Comparison of ENCODE assay signal across 1 cellular context in genomic region chr14:30848449-30849240, GRCh38.
TF ChIP-seq lines count a peak whose summit lies in the region.

No MANE protein-coding gene starts in this region.

TF ChIP-seq in HepG2, 621 proteins besides CTCF, POLR2A, EP300 and RAD21 (continued from another document and continues in another):
- TF ChIP-seq ARID5B (CRISPR knock-in tag; IDR thresholded peaks at IDR 0.05), result peak; percentile 40; the same call in 1 of the 2 replicates
- TF ChIP-seq TEAD3 (CRISPR knock-in tag; optimal IDR thresholded peaks at IDR 0.05; ENCODE audit: borderline replicate concordance), result peak; percentile 15
- TF ChIP-seq TCF7L2 (IDR thresholded peaks at IDR 0.05; ENCODE audit: low read depth, low read length), result no peak
- TF ChIP-seq ZNF761 (CRISPR knock-in tag; conservative IDR thresholded peaks at IDR 0.05), result no peak
- no peak for TF ChIP-seq DR1 (CRISPR knock-in tag; IDR thresholded peaks at IDR 0.05)
- no peak for TF ChIP-seq SETDB1 (CRISPR knock-in tag; IDR thresholded peaks at IDR 0.05; ENCODE audit: borderline replicate concordance)
- no peak for TF ChIP-seq ELK4 (CRISPR knock-in tag; IDR thresholded peaks at IDR 0.05; ENCODE audit: borderline replicate concordance)
- TF ChIP-seq RFXAP (CRISPR knock-in tag; IDR thresholded peaks at IDR 0.05; ENCODE audit: borderline replicate concordance), result no peak
- no peak for TF ChIP-seq SOX6 (IDR thresholded peaks at IDR 0.05)
- peak; percentile 30; the same call in 1 of the 2 replicates for TF ChIP-seq SOX6 (CRISPR knock-in tag; IDR thresholded peaks at IDR 0.05)
- TF ChIP-seq KDM5B (CRISPR knock-in tag; IDR thresholded peaks at IDR 0.05; ENCODE audit: borderline replicate concordance), result no peak
- no peak for TF ChIP-seq MNT (IDR thresholded peaks at IDR 0.05)
- 0 out of 2 replicates have a peak, but pooled peaks have one; percentile 5 for TF ChIP-seq ZNF713 (CRISPR knock-in tag; IDR thresholded peaks at IDR 0.05)
- TF ChIP-seq GATAD2A (CRISPR knock-in tag; IDR thresholded peaks at IDR 0.05), result peak; percentile 75
- 0 out of 2 replicates have a peak, but pooled peaks have one; percentile 29 for TF ChIP-seq AHDC1 (CRISPR knock-in tag; IDR thresholded peaks at IDR 0.05; ENCODE audit: borderline replicate concordance)
- no peak for TF ChIP-seq ZNF224 (CRISPR knock-in tag; IDR thresholded peaks at IDR 0.05)
- TF ChIP-seq IRF1 (CRISPR knock-in tag; IDR thresholded peaks at IDR 0.05; ENCODE audit: low read depth), result no peak
- no peak for TF ChIP-seq TAF1 (CRISPR knock-in tag; IDR thresholded peaks at IDR 0.05)
- TF ChIP-seq ZNF75D (CRISPR knock-in tag; IDR thresholded peaks at IDR 0.05; ENCODE audit: borderline replicate concordance), result no peak
- peak; percentile 29; the same call in 1 of the 2 replicates for TF ChIP-seq ZNF614 (CRISPR knock-in tag; IDR thresholded peaks at IDR 0.05; ENCODE audit: borderline replicate concordance)
- TF ChIP-seq ZNF460 (CRISPR knock-in tag; IDR thresholded peaks at IDR 0.05; ENCODE audit: borderline replicate concordance), result peak; percentile 30; the same call in 1 of the 2 replicates
- TF ChIP-seq CREB3 (CRISPR knock-in tag; IDR thresholded peaks at IDR 0.05), result no peak
- TF ChIP-seq POGK (CRISPR knock-in tag; conservative IDR thresholded peaks at IDR 0.05), result 0 out of 2 replicates have a peak, but pooled peaks have one; percentile 36
- TF ChIP-seq REXO4 (CRISPR knock-in tag; IDR thresholded peaks at IDR 0.05; ENCODE audit: borderline replicate concordance), result no peak
- TF ChIP-seq ATF6 (CRISPR knock-in tag; conservative IDR thresholded peaks at IDR 0.05), result no peak
- 0 out of 2 replicates have a peak, but pooled peaks have one; percentile 10 for TF ChIP-seq PAXIP1 (CRISPR knock-in tag; conservative IDR thresholded peaks at IDR 0.05)
- TF ChIP-seq ZNF383 (CRISPR knock-in tag; IDR thresholded peaks at IDR 0.05; ENCODE audit: borderline replicate concordance), result no peak
- no peak for TF ChIP-seq MAZ (IDR thresholded peaks at IDR 0.05; ENCODE audit: borderline replicate concordance, low read depth, low read length)
- TF ChIP-seq MAZ (CRISPR knock-in tag; IDR thresholded peaks at IDR 0.05; ENCODE audit: low read depth), result 0 out of 2 replicates have a peak, but pooled peaks have one; percentile 38
- no peak for TF ChIP-seq ZNF616 (CRISPR knock-in tag; IDR thresholded peaks at IDR 0.05; ENCODE audit: low read depth)
- no peak for TF ChIP-seq SOX13 (IDR thresholded peaks at IDR 0.05)
- peak in 1 of 2 experiments; percentile 25; a peak in 1 of 4 replicates for TF ChIP-seq SOX13 (CRISPR knock-in tag; conservative IDR thresholded peaks at IDR 0.05 in 1 of 2, IDR thresholded peaks at IDR 0.05 in 1 of 2)
- no peak for TF ChIP-seq NR3C1 (CRISPR knock-in tag; IDR thresholded peaks at IDR 0.05)
- no peak for TF ChIP-seq FOSL1 (CRISPR knock-in tag; IDR thresholded peaks at IDR 0.05; ENCODE audit: borderline replicate concordance)
- TF ChIP-seq MAF1 (CRISPR knock-in tag; IDR thresholded peaks at IDR 0.05; ENCODE audit: borderline replicate concordance), result no peak
